In genomic region chr10:24869354-24870016, GRCh38 we compare ENCODE assay signal across 24 cellular contexts.
DNase-seq lines count a peak whose midpoint lies in the region; ATAC-seq, FAIRE-seq and TF ChIP-seq lines count a peak whose summit lies in the region.
"Had no signal": no experiment of that assay in that cellular context is flagged by ENCODE, and none has a peak within 500 bp of the region (broad histone marks: within the 10 kb centered on the region; RNA-seq: fewer than 3 reads in every experiment).

No MANE protein-coding gene starts in this region.

- H3K9me3 ChIP-seq in astrocyte (ENCODE audit: insufficient read depth, low read depth, low read length): no peaks in the 10 kb centered on the region
- H3K9me3 ChIP-seq: esophagus muscularis mucosa, sigmoid colon had no signal

- no peaks in the 10 kb centered on the region for H3K79me2 ChIP-seq in astrocyte (ENCODE audit: insufficient read depth, low read length)
- H3K79me2 ChIP-seq: parathyroid adenoma had no signal

- H3K4me2 ChIP-seq in astrocyte (ENCODE audit: low read length): no peak overlapping the region

- TF ChIP-seq CTCF in AG09309 (IDR thresholded peaks at IDR 0.05; ENCODE audit: control insufficient read depth, insufficient read depth, low read depth, low read length, missing control alignments): no peak
- no peak for TF ChIP-seq CTCF in astrocyte (IDR thresholded peaks at IDR 0.05; ENCODE audit: insufficient read depth, low read depth, low read length)
- TF ChIP-seq CTCF in fibroblast of the aortic adventitia (IDR thresholded peaks at IDR 0.05; ENCODE audit: insufficient read depth, low read length): no peak

- H3K27me3 Mint-ChIP-seq in astrocyte (ENCODE audit: low read depth, unreplicated experiment): no peaks in the 10 kb centered on the region
- H3K27me3 Mint-ChIP-seq: activated CD8-positive, alpha-beta T cell treated with anti-CD3 and anti-CD28 coated beads for 36 hours; T-cell had no signal

- peaks cover 46% of the 10 kb centered on the region for H3K4me1 Mint-ChIP-seq in astrocyte (ENCODE audit: low read depth, unreplicated experiment)

- no peak overlapping the region for H3K27ac ChIP-seq in astrocyte (ENCODE audit: low read depth, low read length)
- H3K27ac ChIP-seq: brain microvascular endothelial cell, esophagus muscularis mucosa, parathyroid adenoma, RWPE1, sigmoid colon had no signal

- ATAC-seq in HG02763 (IDR thresholded peaks at IDR 0.05; ENCODE audit: unreplicated experiment) (no peak), GM19467 (IDR thresholded peaks at IDR 0.05; ENCODE audit: unreplicated experiment) (no peak)
- ATAC-seq: activated CD8-positive, alpha-beta T cell treated with anti-CD3 and anti-CD28 coated beads for 36 hours; activated T-cell treated with anti-CD3 and anti-CD28 coated beads, Interleukin-2, amount 50 U/mL, for 4 hours; naive thymus-derived CD4-positive, alpha-beta T cell had no signal

- no peaks in the 10 kb centered on the region for H4K20me1 ChIP-seq in astrocyte (ENCODE audit: insufficient read depth, low read length)

- DNase-seq in AG09309 (ENCODE audit: low read depth) (peak; percentile 35), HT1080 (ENCODE audit: low read depth) (peak; percentile 49), astrocyte (ENCODE audit: low read depth) (peak; percentile 74), fibroblast of the aortic adventitia (ENCODE audit: low read depth) (peak; percentile 95), mesenteric fat pad (ENCODE audit: low spot score) (no peak), T-helper 2 cell (no peak)
- DNase-seq: activated B cell treated with CpG ODN at 0.5 μM for 24 hours; activated CD8-positive, alpha-beta T cell treated with anti-CD3 and anti-CD28 coated beads for 36 hours; activated T-cell treated with anti-CD3 and anti-CD28 coated beads, Interleukin-2, amount 50 U/mL, for 4 hours; brain microvascular endothelial cell; COR-L47; H9; KG1; naive thymus-derived CD4-positive, alpha-beta T cell; NCI-H1105; sigmoid colon; stimulated activated CD4-positive, alpha-beta T cell treated with anti-CD3 and anti-CD28 coated beads, Interleukin-1b, Interleukin-23, amount 100 ng/mL, for 48 hours; T-cell had no signal

- no peaks in the 10 kb centered on the region for H3K27me3 ChIP-seq in astrocyte (ENCODE audit: insufficient read depth, low read length)
- H3K27me3 ChIP-seq: brain microvascular endothelial cell, esophagus muscularis mucosa, sigmoid colon had no signal

- H3K36me3 Mint-ChIP-seq in astrocyte (ENCODE audit: low read depth, unreplicated experiment): no peaks in the 10 kb centered on the region
- H3K36me3 Mint-ChIP-seq: T-cell had no signal

- H3K9ac ChIP-seq in astrocyte (ENCODE audit: low read length): no peak overlapping the region
- H3K9ac ChIP-seq: parathyroid adenoma had no signal

- H3K36me3 ChIP-seq in astrocyte (ENCODE audit: insufficient read depth, low read length): no peaks in the 10 kb centered on the region
- H3K36me3 ChIP-seq: brain microvascular endothelial cell, esophagus muscularis mucosa, sigmoid colon had no signal

- no peaks in the 10 kb centered on the region for H3K9me3 Mint-ChIP-seq in astrocyte (ENCODE audit: unreplicated experiment)
- H3K9me3 Mint-ChIP-seq: activated naive CD4-positive, alpha-beta T cell treated with anti-CD3 and anti-CD28 coated beads, Interleukin-2, amount 50 U/mL, for 24 hours; activated T-cell treated with anti-CD3 and anti-CD28 coated beads, Interleukin-2, amount 50 U/mL, for 4 hours; H9 had no signal

- peak overlapping the region; percentile 29 for H3K27ac Mint-ChIP-seq in astrocyte (ENCODE audit: unreplicated experiment)
- H3K27ac Mint-ChIP-seq: activated B cell treated with CpG ODN at 0.5 μM for 24 hours; activated CD8-positive, alpha-beta T cell treated with anti-CD3 and anti-CD28 coated beads for 36 hours; activated naive CD4-positive, alpha-beta T cell treated with anti-CD3 and anti-CD28 coated beads, Interleukin-2, amount 50 U/mL, for 24 hours; H9; naive thymus-derived CD4-positive, alpha-beta T cell; T-cell had no signal

- no peak overlapping the region for H3K4me3 ChIP-seq in AG09309 (ENCODE audit: control insufficient read depth, low read depth, low read length)
- no peak overlapping the region for H3K4me3 ChIP-seq in astrocyte (ENCODE audit: insufficient read depth, low read depth, low read length)
- no peak overlapping the region for H3K4me3 ChIP-seq in fibroblast of the aortic adventitia (ENCODE audit: low read depth, low read length)
- H3K4me3 ChIP-seq: esophagus muscularis mucosa, sigmoid colon had no signal

- no peak for FAIRE-seq in astrocyte (lab: Jason Lieb, UNC)

- H3K4me3 Mint-ChIP-seq in astrocyte (ENCODE audit: unreplicated experiment): no peak overlapping the region
- H3K4me3 Mint-ChIP-seq: activated B cell treated with CpG ODN at 0.5 μM for 24 hours; activated CD8-positive, alpha-beta T cell treated with anti-CD3 and anti-CD28 coated beads for 36 hours; activated naive CD4-positive, alpha-beta T cell treated with anti-CD3 and anti-CD28 coated beads, Interleukin-2, amount 50 U/mL, for 24 hours; activated T-cell treated with anti-CD3 and anti-CD28 coated beads, Interleukin-2, amount 50 U/mL, for 4 hours; H9; naive thymus-derived CD4-positive, alpha-beta T cell; T-cell had no signal

- H3K4me1 ChIP-seq in astrocyte (ENCODE audit: insufficient read depth, low read length): peaks cover 51% of the 10 kb centered on the region

- no peak overlapping the region for H2AFZ ChIP-seq in astrocyte (ENCODE audit: low read depth, low read length)
- H2AFZ ChIP-seq: parathyroid adenoma had no signal

Comparison
In these comparisons a context has a peak if more than half of its experiments do, and no peak if none do; other contexts are left out.
1. DNase-seq: peak in AG09309 (single experiment), HT1080 (single experiment), astrocyte (single experiment) and fibroblast of the aortic adventitia (single experiment); none in mesenteric fat pad (single experiment) and T-helper 2 cell (0 of 5).